In the genomic region with DNA sequence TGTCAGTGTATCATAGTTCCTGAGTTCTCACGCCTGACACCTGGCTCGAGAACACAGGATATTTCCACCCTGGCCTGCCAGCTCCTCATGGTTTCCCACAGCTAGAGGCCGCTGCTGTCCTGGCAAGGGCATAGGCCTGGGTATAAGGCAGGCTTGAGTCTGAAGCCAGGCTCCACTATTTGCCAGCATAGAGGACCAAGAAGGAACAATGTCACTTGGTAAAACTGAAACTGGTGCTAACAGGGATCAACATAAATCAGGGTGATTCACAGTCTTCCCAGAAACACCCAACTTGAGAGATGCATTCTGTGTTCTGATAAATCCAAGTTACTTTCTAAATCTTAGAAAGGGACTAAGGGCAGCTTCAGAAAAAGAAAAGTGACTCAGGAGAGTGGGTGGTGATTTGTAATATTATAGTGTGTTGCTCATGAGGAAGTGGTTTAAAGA, we compare ENCODE assay signal across 8 cellular contexts. TPM values are rescaled to one million over a fixed set of nuclear protein-coding genes. Genes with fewer than 3 reads are reported as not detected.
DNase-seq lines count a peak whose midpoint lies in the region; ATAC-seq and TF ChIP-seq lines count a peak whose summit lies in the region.

No MANE protein-coding gene starts in this region.

- H3K27me3 ChIP-seq in H9 (ENCODE audit: insufficient read depth, low read length) (no peaks in the 10 kb centered on the region), lower lobe of right lung (ENCODE audit: low read depth) (no peaks in the 10 kb centered on the region)

- H4K5ac ChIP-seq in H9 (ENCODE audit: insufficient read length, low read depth, low read length), result no peak overlapping the region

- peaks cover 0 to 6% (median 0%) of the 10 kb centered on the region in 3 experiments; a peak in 2 of 7 replicates for H3K36me3 Mint-ChIP-seq in H9 (ENCODE audit: insufficient read depth in 1 of 3, low read depth in 3 of 3)
- H3K36me3 Mint-ChIP-seq in activated CD4-positive, alpha-beta T cell treated with anti-CD3 and anti-CD28 coated beads for 36 hours (ENCODE audit: low read depth), result no peaks in the 10 kb centered on the region

- H3K9me3 ChIP-seq in H9 (ENCODE audit: control insufficient read depth, low read depth, low read length) (no peaks in the 10 kb centered on the region), lower lobe of right lung (no peaks in the 10 kb centered on the region)

- no peak overlapping the region for H3K27ac ChIP-seq in H9 (ENCODE audit: insufficient read length, low read depth, low read length)
- H3K27ac ChIP-seq in lower lobe of right lung, result peak overlapping the region; percentile 34

- H2BK15ac ChIP-seq in H9 (ENCODE audit: low read depth, low read length), result no peak overlapping the region

- intact Hi-C loops in activated CD4-positive, alpha-beta T cell treated with anti-CD3 and anti-CD28 coated beads for 36 hours (cut with DNase I, micrococcal nuclease), result loop anchor here (1.0 to 10.0 kb wide), 10 partner anchors 25 to 700 kb away; a partner anchor contains a TSS
- intact Hi-C loops in lower lobe of right lung (cut with DNase I), result no loop called here

- no peak overlapping the region for H2AK5ac ChIP-seq in H9 (ENCODE audit: insufficient read length, low read length)

- no peak overlapping the region for H2BK12ac ChIP-seq in H9 (ENCODE audit: insufficient read length, low read depth, low read length)

- H3K9me3 Mint-ChIP-seq in H9, result peaks cover 12 to 15% of the 10 kb centered on the region in 2 experiments; a peak in 4 of 5 replicates
- no peaks in the 10 kb centered on the region for H3K9me3 Mint-ChIP-seq in activated CD4-positive, alpha-beta T cell treated with anti-CD3 and anti-CD28 coated beads for 36 hours (ENCODE audit: low read depth)

- H3K4me2 ChIP-seq in H9 (ENCODE audit: insufficient read depth, insufficient read length, low read length), result no peak overlapping the region

- H3K18ac ChIP-seq in H9 (ENCODE audit: insufficient read length, low read depth, low read length), result no peak overlapping the region

- peaks cover 18% of the 10 kb centered on the region in 2 experiments for H3K4me1 Mint-ChIP-seq in H9
- H3K4me1 Mint-ChIP-seq in activated CD4-positive, alpha-beta T cell treated with anti-CD3 and anti-CD28 coated beads for 36 hours, result peaks cover 48% of the 10 kb centered on the region

- H4K91ac ChIP-seq in H9 (ENCODE audit: insufficient read length, low read depth, low read length), result no peak overlapping the region

- H2BK20ac ChIP-seq in H9 (ENCODE audit: low read depth, low read length, poor library complexity, severe bottlenecking), result no peak overlapping the region

- peaks cover 3% of the 10 kb centered on the region for H4K20me1 ChIP-seq in H9 (ENCODE audit: control insufficient read depth, insufficient read depth, insufficient read length)

- no peaks in the 10 kb centered on the region for H3K79me1 ChIP-seq in H9 (ENCODE audit: insufficient read depth, low read depth, low read length, poor library complexity, severe bottlenecking)

- peak; percentile 82 for ATAC-seq in activated CD4-positive, alpha-beta T cell treated with anti-CD3 and anti-CD28 coated beads for 36 hours
- ATAC-seq in lower lobe of right lung, result peak; percentile 86 to 90
- ATAC-seq in HG03354 (IDR thresholded peaks at IDR 0.05; ENCODE audit: poor library complexity, severe bottlenecking, unreplicated experiment), result no peak

- no peak overlapping the region for H2AFZ ChIP-seq in H9 (ENCODE audit: low read length)

- H3K9ac ChIP-seq in H9 (ENCODE audit: extremely low read depth, insufficient read length, low read length), result no peak overlapping the region

- no peaks in the 10 kb centered on the region for H3K79me2 ChIP-seq in H9 (ENCODE audit: insufficient read depth, low read length)

- DNase-seq in DMS 273 treated with DMSO at 0.1 percent for 48 hours (lab: John Stamatoyannopoulos, UW) (peak; percentile 34), H9 (peak; percentile 81), NCI-H2196 (lab: John Stamatoyannopoulos, UW; ENCODE audit: unreplicated experiment) (peak; percentile 86), dermis blood vessel endothelial cell (peak; percentile 96), lower lobe of right lung (peak; percentile 89)
- peak; percentile 85 for DNase-seq in activated CD4-positive, alpha-beta T cell treated with anti-CD3 and anti-CD28 coated beads for 36 hours
- DNase-seq in stimulated activated CD4-positive, alpha-beta T cell treated with anti-CD3 and anti-CD28 coated beads, TNF-alpha, amount 100 ng/mL, for 48 hours (ENCODE audit: low read depth in 3 of 3), result peak; percentile 43 to 61 (median 53)

- H3K4me3 Mint-ChIP-seq in H9, result no peak overlapping the region
- no peak overlapping the region for H3K4me3 Mint-ChIP-seq in activated CD4-positive, alpha-beta T cell treated with anti-CD3 and anti-CD28 coated beads for 36 hours

- no peak overlapping the region for H2BK5ac ChIP-seq in H9 (ENCODE audit: insufficient read length, low read length)

- no peak overlapping the region for H3T11ph ChIP-seq in H9 (ENCODE audit: low read length)

- H3K4me3 ChIP-seq in lower lobe of right lung, result no peak overlapping the region

- no peak overlapping the region for H3K14ac ChIP-seq in H9 (ENCODE audit: insufficient read depth, low read length)

- no peak overlapping the region for H2BK120ac ChIP-seq in H9 (ENCODE audit: low read depth, low read length, poor library complexity, severe bottlenecking)

- no peak overlapping the region for H3K56ac ChIP-seq in H9 (ENCODE audit: insufficient read length, low read depth, low read length)

- POLR2A ChIA-PET in activated CD4-positive, alpha-beta T cell treated with anti-CD3 and anti-CD28 coated beads for 36 hours (lab: Charles Lee), result interaction anchor here (1.2 to 1.4 kb wide), 4 partner anchors 28 to 61 kb away, joined by 3 to 10 read pairs (median 7); a partner anchor contains a TSS

- no CpG with 5 or more reads among the region's 3 CpGs for WGBS in H9 (ENCODE audit: extremely low coverage, insufficient read length, low lambda C conversion rate)

- H4K8ac ChIP-seq in H9 (replicated peaks; ENCODE audit: insufficient read length, low read depth, low read length), result no peak overlapping the region

- H3K23ac ChIP-seq in H9 (ENCODE audit: insufficient read length, low read depth, low read length), result no peak overlapping the region

- no peaks in the 10 kb centered on the region for H3K36me3 ChIP-seq in lower lobe of right lung

- H3K23me2 ChIP-seq in H9 (ENCODE audit: insufficient read length, low read depth, low read length, poor library complexity, severe bottlenecking), result no peaks in the 10 kb centered on the region

- CTCF ChIA-PET in activated CD4-positive, alpha-beta T cell treated with anti-CD3 and anti-CD28 coated beads for 36 hours (lab: Charles Lee), result interaction anchor here (0.5 to 6.3 kb wide), 22 partner anchors 9 to 626 kb away, joined by 3 to 97 read pairs (median 4); a partner anchor contains a TSS

- no peaks in the 10 kb centered on the region; the same call in 1 of the 2 replicates for H3K4me1 ChIP-seq in H9 (ENCODE audit: insufficient read depth, low read length)
- peaks cover 33% of the 10 kb centered on the region for H3K4me1 ChIP-seq in lower lobe of right lung

- H3K4ac ChIP-seq in H9 (ENCODE audit: low read depth, low read length), result no peak overlapping the region

- H3K27me3 Mint-ChIP-seq in H9 (ENCODE audit: low read depth), result peaks cover 13% of the 10 kb centered on the region
- peaks cover 2% of the 10 kb centered on the region for H3K27me3 Mint-ChIP-seq in activated CD4-positive, alpha-beta T cell treated with anti-CD3 and anti-CD28 coated beads for 36 hours

- peak; percentile 83 for TF ChIP-seq CTCF in H9 (conservative IDR thresholded peaks at IDR 0.05)
- TF ChIP-seq CTCF in lower lobe of right lung (IDR thresholded peaks at IDR 0.05), result peak; percentile 91

- peak overlapping the region in 1 of 3 experiments; percentile 55; a peak in 1 of 7 replicates for H3K27ac Mint-ChIP-seq in H9
- peak overlapping the region; percentile 83 for H3K27ac Mint-ChIP-seq in activated CD4-positive, alpha-beta T cell treated with anti-CD3 and anti-CD28 coated beads for 36 hours

RNA-seq across cellular contexts. Expression of a gene that starts 6.9 kb away (rescaled TPM):
- 0.57 and 0.92 TPM in 2 replicates for total RNA-seq in H9 (2021)
- total RNA-seq in activated CD4-positive, alpha-beta T cell treated with anti-CD3 and anti-CD28 coated beads for 36 hours, result 1 to 10 TPM; 3.3 to 7.0 TPM
- 0.51 and 0.98 TPM in 2 replicates for total RNA-seq in dermis blood vessel endothelial cell
- 3.8 TPM for total RNA-seq in lower lobe of right lung

RNA-seq across cellular contexts. Expression of a gene that starts 23.5 kb away (rescaled TPM):
- total RNA-seq in H9 (2021), result not detected in 2 replicates
- not detected for total RNA-seq in activated CD4-positive, alpha-beta T cell treated with anti-CD3 and anti-CD28 coated beads for 36 hours
- total RNA-seq in dermis blood vessel endothelial cell, result 1.3 and 1.4 TPM in 2 replicates
- total RNA-seq in lower lobe of right lung, result 4.5 TPM

RNA-seq across cellular contexts. Expression of a gene that starts 27.0 kb away (rescaled TPM):
- total RNA-seq in H9 (2021) (9.0 and 9.3 TPM in 2 replicates), dermis blood vessel endothelial cell (7.1 and 22.6 TPM in 2 replicates), lower lobe of right lung (600 TPM)
- total RNA-seq in activated CD4-positive, alpha-beta T cell treated with anti-CD3 and anti-CD28 coated beads for 36 hours, result 100 to 1,000 TPM in 1 of 2 experiments, 10 to 100 TPM in 1; 84.8 to 166 TPM

RNA-seq across cellular contexts. Expression of a gene that starts 31.9 kb away (rescaled TPM):
- total RNA-seq in H9 (2021) (not detected in 2 replicates), dermis blood vessel endothelial cell (not detected in 2 replicates), lower lobe of right lung (not detected)
- 1 to 10 TPM; 2.4 to 3.4 TPM for total RNA-seq in activated CD4-positive, alpha-beta T cell treated with anti-CD3 and anti-CD28 coated beads for 36 hours

RNA-seq across cellular contexts. Expression of a gene that starts 36.8 kb away (rescaled TPM):
- total RNA-seq in H9 (2021), result not detected in 2 replicates
- total RNA-seq in activated CD4-positive, alpha-beta T cell treated with anti-CD3 and anti-CD28 coated beads for 36 hours, result 100 to 1,000 TPM; 219 to 349 TPM
- 239 and 342 TPM in 2 replicates for total RNA-seq in dermis blood vessel endothelial cell
- 1,109 TPM for total RNA-seq in lower lobe of right lung

Comparison
In these comparisons a context has a peak if more than half of its experiments do, and no peak if none do; other contexts are left out.
1. DNase-seq: peak in every context shown above with its lines; median percentile 96 in dermis blood vessel endothelial cell; 89 in lower lobe of right lung; 86 in NCI-H2196; 85 in activated CD4-positive, alpha-beta T cell treated with anti-CD3 and anti-CD28 coated beads for 36 hours; 81 in H9; 53 in stimulated activated CD4-positive, alpha-beta T cell treated with anti-CD3 and anti-CD28 coated beads, TNF-alpha, amount 100 ng/mL, for 48 hours; 34 in DMS 273 treated with DMSO at 0.1 percent for 48 hours.